Comparison of ENCODE assay signal across 10 cellular contexts in genomic region chr19:55210120-55210493, GRCh38. TPM values are rescaled to one million over a fixed set of nuclear protein-coding genes. Genes with fewer than 3 reads are reported as not detected.
DNase-seq lines count a peak whose midpoint lies in the region; ATAC-seq and TF ChIP-seq lines count a peak whose summit lies in the region.
"Had no signal": no experiment of that assay in that cellular context is flagged by ENCODE, and none has a peak within 500 bp of the region (broad histone marks: within the 10 kb centered on the region; RNA-seq: fewer than 3 reads in every experiment).

No MANE protein-coding gene starts in this region.

- H3K27me3 ChIP-seq in neuronal stem cell (ENCODE audit: control insufficient read depth in 3 of 3, insufficient read depth in 3 of 3, low read depth in 1 of 3, low read length in 3 of 3) = no peaks in the 10 kb centered on the region

- no peak overlapping the region for H3K27ac Mint-ChIP-seq in activated CD8-positive, alpha-beta T cell treated with anti-CD3 and anti-CD28 coated beads for 36 hours

- no peak overlapping the region for H3K18ac ChIP-seq in neuronal stem cell (ENCODE audit: low read length)

- TF ChIP-seq CTCF in activated CD8-positive, alpha-beta T cell treated with anti-CD3 and anti-CD28 coated beads for 36 hours (IDR thresholded peaks at IDR 0.05) = no peak

- H3K4me1 Mint-ChIP-seq in activated CD8-positive, alpha-beta T cell treated with anti-CD3 and anti-CD28 coated beads for 36 hours (ENCODE audit: low read depth) = peaks cover 3% of the 10 kb centered on the region

- POLR2A ChIA-PET in activated CD8-positive, alpha-beta T cell treated with anti-CD3 and anti-CD28 coated beads for 36 hours (lab: Charles Lee) = interaction anchor here (0.6 to 1.3 kb wide), 2 partner anchors 10 to 236 kb away, joined by 4 read pairs; no protein-coding TSS in a partner anchor

- peaks cover 27% of the 10 kb centered on the region for H3K27me3 Mint-ChIP-seq in activated CD8-positive, alpha-beta T cell treated with anti-CD3 and anti-CD28 coated beads for 36 hours

- H3K27ac ChIP-seq in neuronal stem cell (replicated peaks; ENCODE audit: low read length) = no peak overlapping the region

- ATAC-seq in GM18498 (IDR thresholded peaks at IDR 0.05; ENCODE audit: unreplicated experiment) = no peak
- ATAC-seq in activated CD8-positive, alpha-beta T cell treated with anti-CD3 and anti-CD28 coated beads for 36 hours = no peak
- no peak for ATAC-seq in GM21447 (IDR thresholded peaks at IDR 0.05; ENCODE audit: unreplicated experiment)

- H3K79me1 ChIP-seq in neuronal stem cell (ENCODE audit: low read depth, low read length) = no peaks in the 10 kb centered on the region

- no peak overlapping the region for H3K14ac ChIP-seq in neuronal stem cell (ENCODE audit: low read length)

- DNase-seq in EL (peak; percentile 96), NCI-H2196 (lab: John Stamatoyannopoulos, UW; ENCODE audit: unreplicated experiment) (peak; percentile 76), dedifferentiated amniotic fluid mesenchymal stem cell (ENCODE audit: extremely low spot score) (peak; percentile 69), neuronal stem cell (ENCODE audit: low spot score) (no peak)
- no peak for DNase-seq in activated CD8-positive, alpha-beta T cell treated with anti-CD3 and anti-CD28 coated beads for 36 hours
- no peak for DNase-seq in stimulated activated CD4-positive, alpha-beta T cell treated with anti-CD3 and anti-CD28 coated beads, Interleukin-1b, Interleukin-23, amount 100 ng/mL, for 48 hours

- no peaks in the 10 kb centered on the region for H3K36me3 ChIP-seq in neuronal stem cell (replicated peaks in 1 of 2; ENCODE audit: control insufficient read depth in 2 of 2, insufficient read depth in 2 of 2, low read length in 2 of 2)

- no peak overlapping the region for H3K9ac ChIP-seq in neuronal stem cell (ENCODE audit: low read depth, low read length, poor library complexity)

- peaks cover 8% of the 10 kb centered on the region for H3K9me3 Mint-ChIP-seq in activated CD8-positive, alpha-beta T cell treated with anti-CD3 and anti-CD28 coated beads for 36 hours

- H2AK5ac ChIP-seq in neuronal stem cell (ENCODE audit: low read depth, low read length) = no peak overlapping the region

- H2BK120ac ChIP-seq in neuronal stem cell (ENCODE audit: low read depth, low read length) = no peak overlapping the region

- H3K4me3 Mint-ChIP-seq in activated CD8-positive, alpha-beta T cell treated with anti-CD3 and anti-CD28 coated beads for 36 hours = no peak overlapping the region
- H3K4me3 Mint-ChIP-seq: dendritic cell treated with granulocyte-macrophage colony-stimulating factor and Interleukin-4, amounts not matched to agents 40 ng/mL and 50 ng/mL, for 4 days had no signal

- H4K8ac ChIP-seq in neuronal stem cell (ENCODE audit: low read depth, low read length) = no peak overlapping the region

- H2BK15ac ChIP-seq in neuronal stem cell (ENCODE audit: low read length) = no peak overlapping the region

- CTCF ChIA-PET in activated CD8-positive, alpha-beta T cell treated with anti-CD3 and anti-CD28 coated beads for 36 hours (lab: Charles Lee) = interaction anchor here (0.6 kb wide), 1 partner anchor 280 kb away, joined by 3 read pairs; no protein-coding TSS in a partner anchor

- H3K36me3 Mint-ChIP-seq in activated CD8-positive, alpha-beta T cell treated with anti-CD3 and anti-CD28 coated beads for 36 hours (ENCODE audit: low read depth) = peaks cover 3% of the 10 kb centered on the region

- H3K23ac ChIP-seq in neuronal stem cell (ENCODE audit: low read depth, low read length, poor library complexity) = no peak overlapping the region

- WGBS in neuronal stem cell (ENCODE audit: extremely low coverage in 2 of 2, insufficient read length in 2 of 2, insufficient replicate concordance in 1 of 2), 2 donors = no CpG with 5 or more reads among the region's 4 CpGs

- no peak overlapping the region for H4K91ac ChIP-seq in neuronal stem cell (ENCODE audit: low read depth, low read length, poor library complexity)

- no peak overlapping the region for H3K4ac ChIP-seq in neuronal stem cell (ENCODE audit: low read length)

- H3K4me1 ChIP-seq in neuronal stem cell (ENCODE audit: control insufficient read depth in 2 of 2, insufficient read depth in 1 of 2, low read depth in 1 of 2, low read length in 2 of 2) = peaks cover 7 to 20% of the 10 kb centered on the region in 2 donors

- H2AFZ ChIP-seq in neuronal stem cell (ENCODE audit: low read length) = peak overlapping the region; percentile 59

- H3K9me3 ChIP-seq in neuronal stem cell (replicated peaks in 1 of 2; ENCODE audit: control insufficient read depth in 2 of 2, insufficient read depth in 1 of 2, low read depth in 1 of 2, low read length in 2 of 2) = peaks cover 5 to 8% of the 10 kb centered on the region in 2 donors

- H2BK12ac ChIP-seq in neuronal stem cell (ENCODE audit: low read length) = no peak overlapping the region

- no peak overlapping the region for H3K4me3 ChIP-seq in neuronal stem cell (ENCODE audit: low read length in 2 of 2)

- no peak overlapping the region for H2BK5ac ChIP-seq in neuronal stem cell (ENCODE audit: low read length)

- intact Hi-C loops in activated CD8-positive, alpha-beta T cell treated with anti-CD3 and anti-CD28 coated beads for 36 hours (cut with micrococcal nuclease) = no loop called here

- no peak overlapping the region for H3K4me2 ChIP-seq in neuronal stem cell (ENCODE audit: insufficient read depth, low read length, poor library complexity, severe bottlenecking)

RNA-seq across cellular contexts. Expression of gene PTPRH, which starts 0.8 kb away (rescaled TPM):
- 0.29 TPM for polyA plus RNA-seq in neuronal stem cell (2013, experiment 1 of 2)
- polyA plus RNA-seq in neuronal stem cell (2013, experiment 2 of 2) = 0.17 TPM
- total RNA-seq in activated CD8-positive, alpha-beta T cell treated with anti-CD3 and anti-CD28 coated beads for 36 hours = not detected
- total RNA-seq: T-helper 2 cell treated with Interferon-gamma antibody and Interleukin-4, amounts not matched to agents 100 ng/mL and 5 ng/mL, for 36 hours had no signal

RNA-seq across cellular contexts. Expression of gene TMEM86B, which starts 18.5 kb away (rescaled TPM):
- 3.0 TPM for polyA plus RNA-seq in neuronal stem cell (2013, experiment 1 of 2)
- polyA plus RNA-seq in neuronal stem cell (2013, experiment 2 of 2) = 3.0 TPM
- total RNA-seq in activated CD8-positive, alpha-beta T cell treated with anti-CD3 and anti-CD28 coated beads for 36 hours = 1 to 10 TPM; 5.8 to 6.2 TPM

RNA-seq across cellular contexts. Expression of gene SYT5, which starts 30.0 kb away (rescaled TPM):
- 0.14 TPM for polyA plus RNA-seq in neuronal stem cell (2013, experiment 1 of 2)
- polyA plus RNA-seq in neuronal stem cell (2013, experiment 2 of 2) = 0.26 TPM
- not detected for total RNA-seq in activated CD8-positive, alpha-beta T cell treated with anti-CD3 and anti-CD28 coated beads for 36 hours
- total RNA-seq: T-helper 2 cell treated with Interferon-gamma antibody and Interleukin-4, amounts not matched to agents 100 ng/mL and 5 ng/mL, for 36 hours had no signal

RNA-seq across cellular contexts. Expression of gene DNAAF3, which starts 43.7 kb away (rescaled TPM):
- polyA plus RNA-seq in neuronal stem cell (2013, experiment 1 of 2) = 6.3 TPM
- polyA plus RNA-seq in neuronal stem cell (2013, experiment 2 of 2) = 6.0 TPM
- not detected for total RNA-seq in activated CD8-positive, alpha-beta T cell treated with anti-CD3 and anti-CD28 coated beads for 36 hours

RNA-seq across cellular contexts. Expression of gene PPP6R1, which starts 48.7 kb away (rescaled TPM):
- polyA plus RNA-seq in neuronal stem cell (2013, experiment 1 of 2) = 33.0 TPM
- 32.6 TPM for polyA plus RNA-seq in neuronal stem cell (2013, experiment 2 of 2)
- 100 to 1,000 TPM; 197 to 207 TPM for total RNA-seq in activated CD8-positive, alpha-beta T cell treated with anti-CD3 and anti-CD28 coated beads for 36 hours

Comparison
In these comparisons a context has a peak if more than half of its experiments do, and no peak if none do; other contexts are left out.
1. DNase-seq: peak in EL (single experiment), NCI-H2196 (single experiment) and dedifferentiated amniotic fluid mesenchymal stem cell (single experiment); none in neuronal stem cell (single experiment), activated CD8-positive, alpha-beta T cell treated with anti-CD3 and anti-CD28 coated beads for 36 hours (single experiment) and stimulated activated CD4-positive, alpha-beta T cell treated with anti-CD3 and anti-CD28 coated beads, Interleukin-1b, Interleukin-23, amount 100 ng/mL, for 48 hours (single experiment).